Comparison of ENCODE assay signal across 13 cellular contexts in the genomic region with DNA sequence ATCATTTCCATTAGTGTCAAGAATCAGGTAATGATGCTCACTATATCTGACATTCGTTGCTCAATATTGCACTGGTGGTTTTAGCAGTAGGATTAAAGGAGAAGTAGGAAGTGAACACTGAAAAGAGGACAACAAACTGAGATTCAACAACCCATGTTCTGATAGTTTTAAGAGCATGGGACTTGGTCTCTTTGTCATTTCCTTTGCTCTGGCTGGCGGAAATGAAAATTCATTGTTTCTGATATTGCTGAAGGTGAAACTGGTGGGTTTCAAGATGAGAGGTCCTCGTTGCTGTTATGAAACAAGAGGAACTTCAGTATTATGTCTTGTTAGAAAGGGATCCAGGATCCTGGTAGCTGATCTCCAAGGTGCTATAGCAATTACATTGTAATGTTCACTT.
DNase-seq lines count a peak whose midpoint lies in the region; ATAC-seq and TF ChIP-seq lines count a peak whose summit lies in the region.
"Had no signal": no experiment of that assay in that cellular context is flagged by ENCODE, and none has a peak within 500 bp of the region (broad histone marks: within the 10 kb centered on the region; RNA-seq: fewer than 3 reads in every experiment).

No MANE protein-coding gene starts in this region.

- no peak overlapping the region for H3K4me3 Mint-ChIP-seq in nephron progenitor cell

- H3K27ac Mint-ChIP-seq in nephron progenitor cell = no peak overlapping the region

- DNase-seq in NOMO-1 treated with DMSO at 0.1 percent for 48 hours (lab: John Stamatoyannopoulos, UW; ENCODE audit: unreplicated experiment) (peak; percentile 88), nephron progenitor cell (no peak), hippocampal formation (lab: John Stamatoyannopoulos, UW) (no peak)
- no peak for DNase-seq in effector CD4-positive, alpha-beta T cell
- no peak for DNase-seq in activated effector memory CD4-positive, alpha-beta T cell treated with Interleukin-2 at 50 U/mL for 16 hours
- DNase-seq: activated T-cell treated with anti-CD3 and anti-CD28 coated beads, Interleukin-2, amount 50 U/mL, for 48 hours; HCEC 1CT; IMR-90; NCI-H2029 treated with DMSO at 0.1 percent for 48 hours; PC-9 had no signal

- no peaks in the 10 kb centered on the region for H3K27me3 Mint-ChIP-seq in nephron progenitor cell (ENCODE audit: low read depth, poor library complexity)

- no peaks in the 10 kb centered on the region for H3K4me1 Mint-ChIP-seq in nephron progenitor cell

- no peaks in the 10 kb centered on the region for H3K36me3 Mint-ChIP-seq in nephron progenitor cell (ENCODE audit: low read depth)

- H3K9me3 Mint-ChIP-seq in nephron progenitor cell = peaks cover 6% of the 10 kb centered on the region

- TF ChIP-seq CTCF in nephron progenitor cell (IDR thresholded peaks at IDR 0.05) = no peak

- peak; percentile 77 for ATAC-seq in GM18498 (IDR thresholded peaks at IDR 0.05; ENCODE audit: unreplicated experiment)
- peak; percentile 79 for ATAC-seq in GM19438 (IDR thresholded peaks at IDR 0.05; ENCODE audit: low read depth, unreplicated experiment)
- peak; percentile 68 for ATAC-seq in HG03025 (IDR thresholded peaks at IDR 0.05; ENCODE audit: low FRiP score, unreplicated experiment)
